23 cellular contexts compared by ENCODE assay signal in genomic region chr14:54840798-54841197, GRCh38.
DNase-seq lines count a peak whose midpoint lies in the region; ATAC-seq, FAIRE-seq and TF ChIP-seq lines count a peak whose summit lies in the region.
"Had no signal": no experiment of that assay in that cellular context is flagged by ENCODE, and none has a peak within 500 bp of the region (broad histone marks: within the 10 kb centered on the region; RNA-seq: fewer than 3 reads in every experiment).

No MANE protein-coding gene starts in this region.

- TF ChIP-seq EP300 in K562 (IDR thresholded peaks at IDR 0.05; ENCODE audit: low read length) = no peak

- H3K4me1 Mint-ChIP-seq in activated naive CD4-positive, alpha-beta T cell treated with anti-CD3 and anti-CD28 coated beads for 36 hours (ENCODE audit: low read depth) = no peaks in the 10 kb centered on the region
- H3K4me1 Mint-ChIP-seq in stimulated activated effector memory CD8-positive, alpha-beta T cell treated with anti-CD3 and anti-CD28 coated beads, Interleukin-12 subunit alpha, Interleukin-12 subunit beta, amount 100 ng/mL, for 72 hours = no peaks in the 10 kb centered on the region

- H3K4me2 ChIP-seq in Karpas-422 (ENCODE audit: low read depth, low read length, poor library complexity, severe bottlenecking) = no peak overlapping the region
- no peak overlapping the region for H3K4me2 ChIP-seq in K562 (ENCODE audit: insufficient read depth, low read length)
- H3K4me2 ChIP-seq: A549, PC-9 had no signal

- peaks cover 80% of the 10 kb centered on the region for H3K36me3 ChIP-seq in Karpas-422 (ENCODE audit: insufficient read depth, low read length)
- H3K36me3 ChIP-seq in K562 (ENCODE audit: control insufficient read depth, insufficient read depth, low read length) = no peaks in the 10 kb centered on the region
- H3K36me3 ChIP-seq: BE2C had no signal

- H3K9ac ChIP-seq in Karpas-422 (ENCODE audit: low read length) (no peak overlapping the region), K562 (ENCODE audit: insufficient read depth in 1 of 2, low read depth in 2 of 2, low read length in 2 of 2) (no peak overlapping the region)

- no peaks in the 10 kb centered on the region for H3K9me3 Mint-ChIP-seq in activated naive CD4-positive, alpha-beta T cell treated with anti-CD3 and anti-CD28 coated beads for 36 hours
- no peaks in the 10 kb centered on the region for H3K9me3 Mint-ChIP-seq in stimulated activated effector memory CD8-positive, alpha-beta T cell treated with anti-CD3 and anti-CD28 coated beads, Interleukin-12 subunit alpha, Interleukin-12 subunit beta, amount 100 ng/mL, for 72 hours

- no peak for ATAC-seq in K562
- ATAC-seq in stimulated activated effector memory CD8-positive, alpha-beta T cell treated with anti-CD3 and anti-CD28 coated beads, Interleukin-12 subunit alpha, Interleukin-12 subunit beta, amount 100 ng/mL, for 72 hours = no peak
- ATAC-seq: A549 had no signal

- CTCF ChIA-PET in activated naive CD4-positive, alpha-beta T cell treated with anti-CD3 and anti-CD28 coated beads for 36 hours (lab: Charles Lee) = interaction anchor here (0.6 kb wide), 1 partner anchor 63 kb away, joined by 4 read pairs; no protein-coding TSS in a partner anchor
- CTCF ChIA-PET in K562 (lab: Yijun Ruan, JAX; ENCODE audit: low intra/inter-chr PET ratio) = interaction anchor here (0.7 kb wide), 1 partner anchor 331 kb away, joined by 4 read pairs; the partner anchor contains the start of gene CGRRF1

- TF ChIP-seq CTCF in K562 (IDR thresholded peaks at IDR 0.05 in 2 of 3, conservative IDR thresholded peaks at IDR 0.05 in 1 of 3; ENCODE audit: insufficient read depth in 2 of 3, low read depth in 1 of 3, low read length in 3 of 3) = peak in 2 of 3 experiments; percentile 4 to 34; a peak in 2 of 6 replicates

- peak; percentile 5 for DNase-seq in activated naive CD4-positive, alpha-beta T cell treated with anti-CD3 and anti-CD28 coated beads for 36 hours
- no peak for DNase-seq in activated naive CD4-positive, alpha-beta T cell treated with Interleukin-2 at 50 U/mL for 16 hours
- peak; percentile 49 for DNase-seq in Karpas-422
- DNase-seq in K562 (ENCODE audit: extremely low read depth in 1 of 4, low spot score in 3 of 4) = no peak
- no peak for DNase-seq in stimulated activated effector memory CD8-positive, alpha-beta T cell treated with anti-CD3 and anti-CD28 coated beads, Interleukin-12 subunit alpha, Interleukin-12 subunit beta, amount 100 ng/mL, for 72 hours (ENCODE audit: low spot score in 2 of 2)
- DNase-seq in NCI-H748 treated with DMSO at 0.1 percent for 48 hours (lab: John Stamatoyannopoulos, UW) = no peak
- DNase-seq in HuH-7 (ENCODE audit: low spot score) = no peak
- no peak for DNase-seq in head of caudate nucleus
- DNase-seq: BE2C, KG1, NCI-H1105 treated with DMSO at 0.1 percent for 48 hours, NCI-H1694, NCI-H2081, NCI-H2171 treated with DMSO at 0.1 percent for 48 hours, NCI-H446, NCI-H526, PC-9, RPMI8226, SHP77 had no signal

- H4K20me1 ChIP-seq in Karpas-422 (ENCODE audit: insufficient read depth, low read depth, low read length) = no peaks in the 10 kb centered on the region
- no peaks in the 10 kb centered on the region for H4K20me1 ChIP-seq in K562 (replicated peaks; ENCODE audit: control insufficient read depth, insufficient read depth, low read length)

- in situ Hi-C loops in K562 (cut with MboI) = no loop called here

- POLR2A ChIA-PET in K562 (lab: Yijun Ruan, JAX) = no interaction called here

- peak overlapping the region; percentile 36 for H3K27ac ChIP-seq in Karpas-422 (ENCODE audit: low read length)
- H3K27ac ChIP-seq in K562 (ENCODE audit: extremely low read depth, low read depth, low read length) = no peak overlapping the region
- H3K27ac ChIP-seq: A549, PC-9 had no signal

- peak in 1 of 2 experiments; percentile 26; a peak in 1 of 4 replicates for TF ChIP-seq RAD21 in K562 (CRISPR knock-in tag; conservative IDR thresholded peaks at IDR 0.05 in 1 of 2, IDR thresholded peaks at IDR 0.05 in 1 of 2)

- no peaks in the 10 kb centered on the region for H3K27me3 Mint-ChIP-seq in activated naive CD4-positive, alpha-beta T cell treated with anti-CD3 and anti-CD28 coated beads for 36 hours (ENCODE audit: low read depth)

- intact Hi-C loops in activated naive CD4-positive, alpha-beta T cell treated with anti-CD3 and anti-CD28 coated beads for 36 hours (cut with micrococcal nuclease) = loop anchor here (1.0 to 2.0 kb wide), 2 partner anchors 53 to 62 kb away; partner anchors contain the start of gene GCH1
- intact Hi-C loops in K562 (cut with micrococcal nuclease) = no loop called here
- intact Hi-C loops in head of caudate nucleus (cut with DNase I) = no loop called here

- peak overlapping the region; percentile 15 for H3K27ac Mint-ChIP-seq in activated naive CD4-positive, alpha-beta T cell treated with anti-CD3 and anti-CD28 coated beads for 36 hours
- H3K27ac Mint-ChIP-seq in stimulated activated effector memory CD8-positive, alpha-beta T cell treated with anti-CD3 and anti-CD28 coated beads, Interleukin-12 subunit alpha, Interleukin-12 subunit beta, amount 100 ng/mL, for 72 hours = peak overlapping the region; percentile 51

- H3K9me3 ChIP-seq in Karpas-422 (ENCODE audit: low read length) (no peaks in the 10 kb centered on the region), K562 (replicated peaks; ENCODE audit: control insufficient read depth, insufficient read depth, low read depth, low read length) (no peaks in the 10 kb centered on the region)
- H3K9me3 ChIP-seq: A549, BE2C had no signal

- peaks cover 15% of the 10 kb centered on the region; the same call in 1 of the 2 replicates for H3K79me2 ChIP-seq in Karpas-422 (ENCODE audit: low read length)
- H3K79me2 ChIP-seq in K562 (ENCODE audit: control insufficient read depth, insufficient read depth, low read length) = no peaks in the 10 kb centered on the region

- FAIRE-seq in K562 (lab: Jason Lieb, UNC) = no peak
- FAIRE-seq: A549, GM12892, GM18507, H1 had no signal

- BruUV-seq in K562 (replicated peaks; lab: Mats Ljungman, UMichigan) = no TSS peak

- H3K4me3 ChIP-seq in Karpas-422 (ENCODE audit: low read length) = no peak overlapping the region
- no peak overlapping the region for H3K4me3 ChIP-seq in K562
- H3K4me3 ChIP-seq: A549, PC-9 had no signal

- peaks cover 33% of the 10 kb centered on the region for H3K4me1 ChIP-seq in Karpas-422 (ENCODE audit: low read length)
- H3K4me1 ChIP-seq in K562 (replicated peaks in 1 of 2; ENCODE audit: control insufficient read depth in 2 of 2, insufficient read depth in 2 of 2, low read length in 2 of 2) = no peaks in the 10 kb centered on the region; a peak in 1 of 5 replicates
- H3K4me1 ChIP-seq: A549 had no signal

- H2AFZ ChIP-seq in Karpas-422 (ENCODE audit: low read length) (no peak overlapping the region), K562 (ENCODE audit: low read depth, low read length) (no peak overlapping the region)
- H2AFZ ChIP-seq: PC-9 had no signal

- no peaks in the 10 kb centered on the region for H3K9me1 ChIP-seq in K562 (ENCODE audit: control insufficient read depth, insufficient read depth, low read length)

- no peak overlapping the region for H3K4me3 Mint-ChIP-seq in activated naive CD4-positive, alpha-beta T cell treated with anti-CD3 and anti-CD28 coated beads for 36 hours
- no peak overlapping the region for H3K4me3 Mint-ChIP-seq in stimulated activated effector memory CD8-positive, alpha-beta T cell treated with anti-CD3 and anti-CD28 coated beads, Interleukin-12 subunit alpha, Interleukin-12 subunit beta, amount 100 ng/mL, for 72 hours

- H3K27me3 ChIP-seq in Karpas-422 (ENCODE audit: low read length) (no peaks in the 10 kb centered on the region), K562 (ENCODE audit: control insufficient read depth in 2 of 2, insufficient read depth in 2 of 2, low read length in 2 of 2) (no peaks in the 10 kb centered on the region)
- H3K27me3 ChIP-seq: BE2C had no signal

- no peaks in the 10 kb centered on the region for H3K9me2 ChIP-seq in Karpas-422 (replicated peaks; ENCODE audit: insufficient read depth, low read length)

- H3K36me3 Mint-ChIP-seq in activated naive CD4-positive, alpha-beta T cell treated with anti-CD3 and anti-CD28 coated beads for 36 hours (ENCODE audit: low read depth) = peaks cover 33% of the 10 kb centered on the region
- peaks cover 58% of the 10 kb centered on the region for H3K36me3 Mint-ChIP-seq in stimulated activated effector memory CD8-positive, alpha-beta T cell treated with anti-CD3 and anti-CD28 coated beads, Interleukin-12 subunit alpha, Interleukin-12 subunit beta, amount 100 ng/mL, for 72 hours

- TF ChIP-seq POLR2A in K562 (conservative IDR thresholded peaks at IDR 0.05) = no peak

- 75% methylated on average over 1 of the region's 1 CpG for WGBS in K562 (ENCODE audit: insufficient coverage, low coverage, missing lambda C conversion rate)

TF ChIP-seq in K562, 482 proteins besides CTCF, POLR2A, EP300 and RAD21:
- TF ChIP-seq EP400 (IDR thresholded peaks at IDR 0.05) (no peak), HDAC6 (IDR thresholded peaks at IDR 0.05; ENCODE audit: low read depth, low read length) (no peak), KAT2B (IDR thresholded peaks at IDR 0.05; ENCODE audit: low read depth, low read length) (no peak)

Comparison
In these comparisons a context has a peak if more than half of its experiments do, and no peak if none do; other contexts are left out.
1. DNase-seq: peak in activated naive CD4-positive, alpha-beta T cell treated with anti-CD3 and anti-CD28 coated beads for 36 hours (single experiment) and Karpas-422 (single experiment); none in activated naive CD4-positive, alpha-beta T cell treated with Interleukin-2 at 50 U/mL for 16 hours (single experiment), K562 (0 of 4), stimulated activated effector memory CD8-positive, alpha-beta T cell treated with anti-CD3 and anti-CD28 coated beads, Interleukin-12 subunit alpha, Interleukin-12 subunit beta, amount 100 ng/mL, for 72 hours (0 of 2), NCI-H748 treated with DMSO at 0.1 percent for 48 hours (single experiment), HuH-7 (single experiment) and head of caudate nucleus (0 of 42).